20 cellular contexts compared by ENCODE assay signal in genomic region chr9:135060461-135061116, GRCh38. TPM values are rescaled to one million over a fixed set of nuclear protein-coding genes. Genes with fewer than 3 reads are reported as not detected.
A peak's percentile ranks its signal among the peaks of the same experiment; 100 is the strongest.
DNase-seq lines count a peak whose midpoint lies in the region; ATAC-seq and TF ChIP-seq lines count a peak whose summit lies in the region.
"Had no signal": no experiment of that assay in that cellular context is flagged by ENCODE, and none has a peak within 500 bp of the region (broad histone marks: within the 10 kb centered on the region; RNA-seq: fewer than 3 reads in every experiment).

No MANE protein-coding gene starts in this region.

- TF ChIP-seq CTCF in coronary artery (IDR thresholded peaks at IDR 0.05) (no peak), uterus (IDR thresholded peaks at IDR 0.05) (no peak)

- 52 to 58% methylated on average over 5 of the region's 5 CpGs for WGBS in aorta, 2 donors

- no peaks in the 10 kb centered on the region for H3K27me3 ChIP-seq in aorta (ENCODE audit: control insufficient read depth in 1 of 2, insufficient read depth in 2 of 2, low read length in 1 of 2)
- H3K27me3 ChIP-seq in uterus = peaks cover 0 to 5% of the 10 kb centered on the region in 2 donors

- no peak overlapping the region for H3K27ac ChIP-seq in coronary artery
- no peak overlapping the region for H3K27ac ChIP-seq in aorta (ENCODE audit: low read depth in 1 of 2, low read length in 2 of 2)
- H3K27ac ChIP-seq in uterus = no peak overlapping the region
- H3K27ac ChIP-seq: RWPE1, SJSA1 had no signal

- H3K4me3 ChIP-seq in coronary artery (no peak overlapping the region), aorta (ENCODE audit: low read length in 2 of 2) (no peak overlapping the region), uterus (no peak overlapping the region)
- H3K4me3 ChIP-seq: SJSA1 had no signal

- intact Hi-C loops in left ventricle myocardium superior (cut with micrococcal nuclease) = no loop called here
- intact Hi-C loops in left cardiac atrium (cut with DNase I) = no loop called here
- intact Hi-C loops in posterior vena cava (cut with DNase I) = no loop called here
- intact Hi-C loops in aorta (cut with DNase I) = no loop called here
- intact Hi-C loops in uterus (cut with DNase I; ENCODE audit: low total_unique reads) = no loop called here

- no peak for TF ChIP-seq POLR2A in uterus (IDR thresholded peaks at IDR 0.05)

- H3K4me1 ChIP-seq in aorta (ENCODE audit: control insufficient read depth in 1 of 2, insufficient read depth in 2 of 2, low read length in 2 of 2) (no peaks in the 10 kb centered on the region), uterus (no peaks in the 10 kb centered on the region)
- H3K4me1 ChIP-seq: SJSA1 had no signal

- DNase-seq in left ventricle myocardium superior (peak; percentile 5), left cardiac atrium (no peak), coronary artery (ENCODE audit: low spot score) (peak; percentile 24), posterior vena cava (ENCODE audit: low spot score) (peak; percentile 62), aorta (peak; percentile 9 to 30), uterus (no peak), hepatic stellate cell (ENCODE audit: low spot score) (no peak)
- DNase-seq: ACHN; AML-193; CD4-positive, CD25-positive, alpha-beta regulatory T cell; DMS53; H7; MV-4-11; NCI-H1417 treated with DMSO at 0.1 percent for 48 hours; NCI-H1930; NCI-H510A; NCI-H774 had no signal

- ATAC-seq in left ventricle myocardium superior (no peak), left cardiac atrium (no peak), aorta (ENCODE audit: low FRiP score) (no peak), GM19455 (IDR thresholded peaks at IDR 0.05; ENCODE audit: unreplicated experiment) (no peak)

- H3K9me3 ChIP-seq in aorta (ENCODE audit: control insufficient read depth, low read length) (peaks cover 2% of the 10 kb centered on the region), uterus (no peaks in the 10 kb centered on the region)

- no peaks in the 10 kb centered on the region for H3K36me3 ChIP-seq in aorta (ENCODE audit: control insufficient read depth in 1 of 2, insufficient read depth in 2 of 2, low read length in 1 of 2)
- H3K36me3 ChIP-seq in uterus = no peaks in the 10 kb centered on the region
- H3K36me3 ChIP-seq: SJSA1 had no signal

RNA-seq across cellular contexts. Expression of gene OLFM1, which starts 26.9 kb away (rescaled TPM):
- total RNA-seq in left ventricle myocardium superior (12.5 TPM), left cardiac atrium (10 to 100 TPM; 13.9 to 25.5 TPM), posterior vena cava (10 to 100 TPM; 29.2 to 38.2 TPM), aorta (10 to 100 TPM; 21.0 to 63.0 TPM), uterus (10 to 100 TPM in 3 of 4 donors, 1 to 10 TPM in 1; 8.5 to 73.9 (median 19.1) TPM)
- polyA plus RNA-seq in aorta = 1 to 10 TPM; 3.5 to 8.6 TPM
- total RNA-seq: CD4-positive, CD25-positive, alpha-beta regulatory T cell had no signal
- polyA plus RNA-seq: CD4-positive, CD25-positive, alpha-beta regulatory T cell had no signal

Comparison
In these comparisons a context has a peak if more than half of its experiments do, and no peak if none do; other contexts are left out.
1. DNase-seq: peak in left ventricle myocardium superior (single experiment), coronary artery (single experiment), posterior vena cava (single experiment) and aorta (2 of 2); none in left cardiac atrium (single experiment), uterus (0 of 2) and hepatic stellate cell (single experiment).